ENCODE assay signal across 21 cellular contexts in genomic region chr20:10735195-10735949, GRCh38.
DNase-seq lines count a peak whose midpoint lies in the region; ATAC-seq, FAIRE-seq and TF ChIP-seq lines count a peak whose summit lies in the region.
"Had no signal": no experiment of that assay in that cellular context is flagged by ENCODE, and none has a peak within 500 bp of the region (broad histone marks: within the 10 kb centered on the region; RNA-seq: fewer than 3 reads in every experiment).

No MANE protein-coding gene starts in this region.

- no peaks in the 10 kb centered on the region for H3K36me3 ChIP-seq in liver (ENCODE audit: control insufficient read depth in 4 of 4, insufficient read depth in 3 of 4, low read depth in 1 of 4, low read length in 3 of 4)
- no peaks in the 10 kb centered on the region for H3K36me3 ChIP-seq in rectal smooth muscle tissue (ENCODE audit: control insufficient read depth, insufficient read depth, low read length)

- no peak for ATAC-seq in A549

- TF ChIP-seq POLR2A in A549 (IDR thresholded peaks at IDR 0.05; ENCODE audit: low read length), result no peak

- TF ChIP-seq CTCF in A549 (IDR thresholded peaks at IDR 0.05) (no peak), coronary artery (IDR thresholded peaks at IDR 0.05) (no peak), liver (IDR thresholded peaks at IDR 0.05; ENCODE audit: low read depth, low read length, missing input control) (no peak)

- TF ChIP-seq RAD21 in A549 (conservative IDR thresholded peaks at IDR 0.05 in 1 of 2, IDR thresholded peaks at IDR 0.05 in 1 of 2), result no peak
- TF ChIP-seq RAD21 in liver (IDR thresholded peaks at IDR 0.05), result no peak

- no peaks in the 10 kb centered on the region for H3K27me3 ChIP-seq in liver (ENCODE audit: control insufficient read depth in 4 of 4, insufficient read depth in 4 of 4, low read length in 3 of 4)
- H3K27me3 ChIP-seq in rectal smooth muscle tissue (ENCODE audit: control insufficient read depth, insufficient read depth, low read length), result no peaks in the 10 kb centered on the region

- no peak overlapping the region for H3K9ac ChIP-seq in liver (ENCODE audit: low read depth in 1 of 2, low read length in 2 of 2)
- no peak overlapping the region for H3K9ac ChIP-seq in rectal smooth muscle tissue (ENCODE audit: low read length)

- WGBS in A549 (ENCODE audit: missing lambda C conversion rate), result 82% methylated on average over 14 of the region's 14 CpGs
- WGBS in liver, result 72% methylated on average over 14 of the region's 14 CpGs

- H3K9me3 ChIP-seq in A549, result peaks cover 2% of the 10 kb centered on the region; the same call in 1 of the 3 replicates
- H3K9me3 ChIP-seq in liver (ENCODE audit: control insufficient read depth in 4 of 4, low read length in 3 of 4), result no peaks in the 10 kb centered on the region

- POLR2A ChIA-PET in A549 (lab: Yijun Ruan, JAX), result no interaction called here

- H3K4me3 ChIP-seq in A549 (no peak overlapping the region), coronary artery (no peak overlapping the region), liver (ENCODE audit: low read depth in 1 of 3, low read length in 3 of 3) (no peak overlapping the region), rectal smooth muscle tissue (ENCODE audit: low read length) (no peak overlapping the region)

- 0 out of 6 replicates have a peak overlapping the region, but pooled peaks of 1 of the 2 experiments have one; percentile 2 for H3K27ac ChIP-seq in A549
- H3K27ac ChIP-seq in coronary artery, result peak overlapping the region; percentile 45 to 68
- H3K27ac ChIP-seq in liver (ENCODE audit: low read depth in 1 of 2, low read length in 2 of 2), result no peak overlapping the region
- peak overlapping the region; percentile 35 for H3K27ac ChIP-seq in rectal smooth muscle tissue (ENCODE audit: low read depth, low read length)
- H3K27ac ChIP-seq: HL-60 had no signal

- H3K4me1 ChIP-seq in A549, result peaks cover 8% of the 10 kb centered on the region; the same call in 2 of the 3 replicates
- H3K4me1 ChIP-seq in liver (ENCODE audit: control insufficient read depth in 4 of 4, insufficient read depth in 4 of 4, low read length in 3 of 4), result peaks cover 0 to 2% (median 1%) of the 10 kb centered on the region in 4 donors
- H3K4me1 ChIP-seq in rectal smooth muscle tissue (ENCODE audit: control insufficient read depth, insufficient read depth, low read length), result no peaks in the 10 kb centered on the region

- DNase-seq in A549 (ENCODE audit: low read depth in 1 of 2, low spot score in 1 of 2) (no peak), coronary artery (ENCODE audit: low spot score) (no peak), T-helper 2 cell (no peak), superior temporal gyrus (ENCODE audit: extremely low spot score) (no peak)
- DNase-seq in activated effector memory CD4-positive, alpha-beta T cell treated with Interleukin-2 at 50 U/mL for 16 hours, result no peak
- no peak for DNase-seq in activated CD4-positive, alpha-beta T cell treated with anti-CD3 and anti-CD28 coated beads, Interleukin-2, amount 50 U/mL, for 1 hour
- DNase-seq: C1 segment of cervical spinal cord; DND-41; GDM1; GOT3; NCI-H1417; NCI-H187 treated with DMSO at 0.1 percent for 48 hours; NCI-H526 treated with DMSO at 0.1 percent for 48 hours; NK-92 treated with Interleukin-12 subunit alpha and Interleukin-12 subunit beta, amount 100 ng/mL, for 24 hours had no signal

- FAIRE-seq in A549 (lab: Jason Lieb, UNC), result peak; percentile 46
- FAIRE-seq: A204.1, GM12891, GM18507, HTR-8/SVneo had no signal

- no peak for TF ChIP-seq EP300 in A549 (IDR thresholded peaks at IDR 0.05)

- CTCF ChIA-PET in A549 (lab: Yijun Ruan, JAX), result interaction anchor here (1.0 to 1.9 kb wide), 4 partner anchors 10 to 118 kb away, joined by 3 to 5 read pairs (median 4); no protein-coding TSS in a partner anchor

- no peak overlapping the region for H3K4me2 ChIP-seq in A549

TF ChIP-seq in A549, 52 proteins besides CTCF, POLR2A, EP300 and RAD21:
- TF ChIP-seq CBX8 (IDR thresholded peaks at IDR 0.05) (no peak), HOXA7 (CRISPR knock-in tag; IDR thresholded peaks at IDR 0.05) (no peak), ATOH8 (CRISPR knock-in tag; IDR thresholded peaks at IDR 0.05; ENCODE audit: low read depth) (no peak), JUN (IDR thresholded peaks at IDR 0.05) (no peak), ZNF302 (CRISPR knock-in tag; IDR thresholded peaks at IDR 0.05) (no peak), E2F6 (IDR thresholded peaks at IDR 0.05; ENCODE audit: borderline replicate concordance, low read depth) (no peak), CHD4 (IDR thresholded peaks at IDR 0.05; ENCODE audit: borderline replicate concordance) (no peak), NR3C1 (IDR thresholded peaks at IDR 0.05) (no peak), HOXB13 (CRISPR knock-in tag; IDR thresholded peaks at IDR 0.05; ENCODE audit: low read depth) (no peak), PBX3 (IDR thresholded peaks at IDR 0.05) (no peak)

TF ChIP-seq in liver, 16 proteins besides CTCF, POLR2A, EP300 and RAD21:
- TF ChIP-seq JUND (IDR thresholded peaks at IDR 0.05) (no peak), ZBTB33 (IDR thresholded peaks at IDR 0.05) (no peak), NR2F2 (IDR thresholded peaks at IDR 0.05) (peak; percentile 45)

Comparison
In these comparisons a context has a peak if more than half of its experiments do, and no peak if none do; other contexts are left out.
1. H3K27ac ChIP-seq: peak in coronary artery (2 of 2) and rectal smooth muscle tissue (single experiment); none in liver (0 of 2).